In genomic region chr1:9766759-9767442, GRCh38 we compare ENCODE assay signal across 10 cellular contexts. TPM values are rescaled to one million over a fixed set of nuclear protein-coding genes. Genes with fewer than 3 reads are reported as not detected.
A peak's percentile ranks its signal among the peaks of the same experiment; 100 is the strongest.
DNase-seq lines count a peak whose midpoint lies in the region; ATAC-seq and TF ChIP-seq lines count a peak whose summit lies in the region.
"Had no signal": no experiment of that assay in that cellular context is flagged by ENCODE, and none has a peak within 500 bp of the region (broad histone marks: within the 10 kb centered on the region; RNA-seq: fewer than 3 reads in every experiment).

No MANE protein-coding gene starts in this region.

- no peak for ATAC-seq in CD8-positive, alpha-beta T cell

- POLR2A ChIA-PET in CD8-positive, alpha-beta T cell (lab: Charles Lee), result interaction anchor here (0.7 to 1.5 kb wide), 2 partner anchors 101 to 136 kb away, joined by 3 to 4 read pairs; no protein-coding TSS in a partner anchor

- H3K9me2 ChIP-seq in OCI-LY1 (ENCODE audit: low read depth, low read length), result no peaks in the 10 kb centered on the region

- intact Hi-C loops in CD8-positive, alpha-beta T cell (cut with DNase I, micrococcal nuclease), result no loop called here

- peak; percentile 66 for DNase-seq in epidermal melanocyte (ENCODE audit: insufficient read length, low spot score)
- no peak for DNase-seq in osteocyte (ENCODE audit: extremely low spot score, unreplicated experiment)
- DNase-seq in CD8-positive, alpha-beta T cell, result no peak
- DNase-seq in RPMI8226, result no peak
- DNase-seq in immature natural killer cell, result no peak
- no peak for DNase-seq in endothelial cell (ENCODE audit: low spot score)
- DNase-seq: activated CD4-positive, alpha-beta T cell treated with anti-CD3 and anti-CD28 coated beads, Interleukin-2, amount 10 ng/mL, durations not matched to agents 7 days and 5 days had no signal

- H2AFZ ChIP-seq in OCI-LY1 (ENCODE audit: low read length), result no peak overlapping the region

- peaks cover 2% of the 10 kb centered on the region for H3K36me3 Mint-ChIP-seq in osteocyte (ENCODE audit: unreplicated experiment)
- peaks cover 33% of the 10 kb centered on the region for H3K36me3 Mint-ChIP-seq in CD8-positive, alpha-beta T cell
- H3K36me3 Mint-ChIP-seq in immature natural killer cell, result peaks cover 0 to 4% (median 1%) of the 10 kb centered on the region in 3 donors
- no peaks in the 10 kb centered on the region for H3K36me3 Mint-ChIP-seq in endothelial cell (ENCODE audit: low read depth, unreplicated experiment)

- CTCF ChIA-PET in CD8-positive, alpha-beta T cell (lab: Charles Lee), result interaction anchor here (1.2 to 2.7 kb wide), 3 partner anchors 18 to 140 kb away, joined by 3 to 13 read pairs (median 4); no protein-coding TSS in a partner anchor

- H3K4me1 ChIP-seq in BLaER1 (peaks cover 59% of the 10 kb centered on the region), OCI-LY1 (ENCODE audit: insufficient read depth, low read length, severe bottlenecking) (peaks cover 72% of the 10 kb centered on the region)
- no peaks in the 10 kb centered on the region for H3K4me1 ChIP-seq in CD8-positive, alpha-beta T cell (ENCODE audit: insufficient read depth, low read length)

- H3K9me3 ChIP-seq in BLaER1 (no peaks in the 10 kb centered on the region), OCI-LY1 (ENCODE audit: low read length) (no peaks in the 10 kb centered on the region)
- no peaks in the 10 kb centered on the region for H3K9me3 ChIP-seq in CD8-positive, alpha-beta T cell (ENCODE audit: low read length)

- H3K27me3 ChIP-seq in BLaER1, result no peaks in the 10 kb centered on the region
- no peaks in the 10 kb centered on the region for H3K27me3 ChIP-seq in OCI-LY1 (ENCODE audit: insufficient read depth, low read length)
- H3K27me3 ChIP-seq in CD8-positive, alpha-beta T cell (ENCODE audit: insufficient read depth, low read length), result no peaks in the 10 kb centered on the region

- peak overlapping the region; percentile 79; the same call in 1 of the 2 replicates for H3K4me2 ChIP-seq in BLaER1
- H3K4me2 ChIP-seq in OCI-LY1 (ENCODE audit: low read length), result no peak overlapping the region

- H3K79me2 ChIP-seq in OCI-LY1 (ENCODE audit: insufficient read depth, low read length), result peaks cover 58% of the 10 kb centered on the region

- H3K27ac ChIP-seq in BLaER1, result no peak overlapping the region
- peak overlapping the region; percentile 38 for H3K27ac ChIP-seq in OCI-LY1 (ENCODE audit: low read depth, low read length, poor library complexity, severe bottlenecking)
- no peak overlapping the region for H3K27ac ChIP-seq in CD8-positive, alpha-beta T cell (ENCODE audit: low read depth, low read length)
- H3K27ac ChIP-seq: HL-60 had no signal

- H3K27ac Mint-ChIP-seq in osteocyte (ENCODE audit: unreplicated experiment), result peak overlapping the region; percentile 85
- H3K27ac Mint-ChIP-seq in CD8-positive, alpha-beta T cell, result no peak overlapping the region
- H3K27ac Mint-ChIP-seq in immature natural killer cell, result peak overlapping the region in 1 of 6 donors; percentile 46
- H3K27ac Mint-ChIP-seq in endothelial cell (ENCODE audit: unreplicated experiment), result no peak overlapping the region
- H3K27ac Mint-ChIP-seq: activated CD4-positive, alpha-beta T cell treated with anti-CD3 and anti-CD28 coated beads, Interleukin-2, amount 10 ng/mL, durations not matched to agents 7 days and 5 days had no signal

- H3K9me3 Mint-ChIP-seq in osteocyte (ENCODE audit: unreplicated experiment) (no peaks in the 10 kb centered on the region), immature natural killer cell (no peaks in the 10 kb centered on the region), endothelial cell (ENCODE audit: unreplicated experiment) (no peaks in the 10 kb centered on the region)
- no peaks in the 10 kb centered on the region for H3K9me3 Mint-ChIP-seq in CD8-positive, alpha-beta T cell
- H3K9me3 Mint-ChIP-seq: activated CD4-positive, alpha-beta T cell treated with anti-CD3 and anti-CD28 coated beads, Interleukin-2, amount 10 ng/mL, durations not matched to agents 7 days and 5 days had no signal

- no peak for TF ChIP-seq CTCF in OCI-LY1 (IDR thresholded peaks at IDR 0.05; ENCODE audit: low read length)
- no peak for TF ChIP-seq CTCF in osteocyte (IDR thresholded peaks at IDR 0.05)
- no peak for TF ChIP-seq CTCF in CD8-positive, alpha-beta T cell (IDR thresholded peaks at IDR 0.05)
- no peak for TF ChIP-seq CTCF in endothelial cell (IDR thresholded peaks at IDR 0.05; ENCODE audit: unreplicated experiment)

- H3K4me3 Mint-ChIP-seq in osteocyte (ENCODE audit: unreplicated experiment) (no peak overlapping the region), immature natural killer cell (no peak overlapping the region), endothelial cell (ENCODE audit: unreplicated experiment) (no peak overlapping the region)
- H3K4me3 Mint-ChIP-seq in CD8-positive, alpha-beta T cell, result no peak overlapping the region
- H3K4me3 Mint-ChIP-seq: activated CD4-positive, alpha-beta T cell treated with anti-CD3 and anti-CD28 coated beads, Interleukin-2, amount 10 ng/mL, durations not matched to agents 7 days and 5 days had no signal

- peaks cover 31% of the 10 kb centered on the region for H3K4me1 Mint-ChIP-seq in osteocyte (ENCODE audit: unreplicated experiment)
- H3K4me1 Mint-ChIP-seq in CD8-positive, alpha-beta T cell (ENCODE audit: low read depth), result peaks cover 17% of the 10 kb centered on the region
- peaks cover 13 to 25% of the 10 kb centered on the region in 2 donors for H3K4me1 Mint-ChIP-seq in immature natural killer cell
- peaks cover under 1% of the 10 kb centered on the region for H3K4me1 Mint-ChIP-seq in endothelial cell (ENCODE audit: unreplicated experiment)

- H3K4me3 ChIP-seq in BLaER1 (no peak overlapping the region), OCI-LY1 (ENCODE audit: low read depth, low read length, poor library complexity, severe bottlenecking) (no peak overlapping the region)
- no peak overlapping the region for H3K4me3 ChIP-seq in CD8-positive, alpha-beta T cell (ENCODE audit: low read depth, low read length)

- H3K36me3 ChIP-seq in BLaER1 (peaks cover 38% of the 10 kb centered on the region), OCI-LY1 (ENCODE audit: insufficient read depth, low read length) (peaks cover 60% of the 10 kb centered on the region)
- H3K36me3 ChIP-seq in CD8-positive, alpha-beta T cell (ENCODE audit: insufficient read depth, low read length), result no peaks in the 10 kb centered on the region

- H4K20me1 ChIP-seq in BLaER1 (peaks cover 81% of the 10 kb centered on the region), OCI-LY1 (ENCODE audit: insufficient read depth, low read length) (no peaks in the 10 kb centered on the region)

- H3F3A ChIP-seq in OCI-LY1 (ENCODE audit: insufficient read depth, low read length), result peaks cover 9% of the 10 kb centered on the region; the same call in 1 of the 2 replicates

- H3K27me3 Mint-ChIP-seq in osteocyte (ENCODE audit: unreplicated experiment) (no peaks in the 10 kb centered on the region), immature natural killer cell (ENCODE audit: low read depth in 3 of 3) (peaks cover 0 to 3% (median 2%) of the 10 kb centered on the region in 3 donors), endothelial cell (ENCODE audit: unreplicated experiment) (no peaks in the 10 kb centered on the region)
- H3K27me3 Mint-ChIP-seq in CD8-positive, alpha-beta T cell (ENCODE audit: low read depth), result no peaks in the 10 kb centered on the region
- H3K27me3 Mint-ChIP-seq: activated CD4-positive, alpha-beta T cell treated with anti-CD3 and anti-CD28 coated beads, Interleukin-2, amount 10 ng/mL, durations not matched to agents 7 days and 5 days had no signal

- H3K9ac ChIP-seq in BLaER1, result no peak overlapping the region
- H3K9ac ChIP-seq in OCI-LY1 (ENCODE audit: low read length), result no peak overlapping the region

RNA-seq across cellular contexts. Expression of gene CLSTN1, which starts 56.9 kb away (rescaled TPM):
- total RNA-seq in osteocyte (179 and 187 TPM in 2 replicates), endothelial cell (ENCODE audit: unreplicated experiment) (84.8 TPM)
- 10 to 100 TPM; 50.0 to 51.1 TPM for total RNA-seq in CD8-positive, alpha-beta T cell
- 10 to 100 TPM in 2 of 3 donors, 1 to 10 TPM in 1; 7.4 to 35.7 (median 11.0) TPM for polyA plus RNA-seq in immature natural killer cell
